ENCODE assay signal across 8 cellular contexts in genomic region chr6:33276864-33277662, GRCh38. TPM values are rescaled to one million over a fixed set of nuclear protein-coding genes. Genes with fewer than 3 reads are reported as not detected.
A peak's percentile ranks its signal among the peaks of the same experiment; 100 is the strongest.
DNase-seq lines count a peak whose midpoint lies in the region; ATAC-seq and TF ChIP-seq lines count a peak whose summit lies in the region.

A gene with protein sequence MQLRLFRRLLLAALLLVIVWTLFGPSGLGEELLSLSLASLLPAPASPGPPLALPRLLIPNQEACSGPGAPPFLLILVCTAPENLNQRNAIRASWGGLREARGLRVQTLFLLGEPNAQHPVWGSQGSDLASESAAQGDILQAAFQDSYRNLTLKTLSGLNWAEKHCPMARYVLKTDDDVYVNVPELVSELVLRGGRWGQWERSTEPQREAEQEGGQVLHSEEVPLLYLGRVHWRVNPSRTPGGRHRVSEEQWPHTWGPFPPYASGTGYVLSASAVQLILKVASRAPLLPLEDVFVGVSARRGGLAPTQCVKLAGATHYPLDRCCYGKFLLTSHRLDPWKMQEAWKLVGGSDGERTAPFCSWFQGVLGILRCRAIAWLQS (plus strand): TSS chr6:33277123. CDS start chr6:33277420, 297 bp downstream.

- DNase-seq in AG04450 (ENCODE audit: low read depth, low spot score) (no peak), NCI-H748 (lab: John Stamatoyannopoulos, UW; ENCODE audit: unreplicated experiment) (peak; percentile 94), lung microvascular endothelial cell (ENCODE audit: low read depth in 2 of 2) (peak; percentile 68 to 75)
- peak; percentile 79 for DNase-seq in activated CD4-positive, alpha-beta memory T cell treated with anti-CD3 and anti-CD28 coated beads, Interleukin-2, amount 10 ng/mL, durations not matched to agents 7 days and 5 days
- peak; percentile 58 to 63 (median 61) for DNase-seq in effector memory CD4-positive, alpha-beta T cell
- DNase-seq in stimulated activated CD8-positive, alpha-beta memory T cell treated with anti-CD3 and anti-CD28 coated beads, Interleukin-12 subunit alpha, Interleukin-12 subunit beta, amount 100 ng/mL, for 4 hours (ENCODE audit: low read depth), result peak; percentile 59

- no peaks in the 10 kb centered on the region for H3K27me3 Mint-ChIP-seq in activated CD4-positive, alpha-beta memory T cell treated with anti-CD3 and anti-CD28 coated beads, Interleukin-2, amount 10 ng/mL, durations not matched to agents 7 days and 5 days

- ATAC-seq in GM18517 (IDR thresholded peaks at IDR 0.05; ENCODE audit: unreplicated experiment), result peak; percentile 42
- peak; percentile 57 for ATAC-seq in HG03045 (IDR thresholded peaks at IDR 0.05; ENCODE audit: unreplicated experiment)

- peak within 1 kb of the TSS; percentile 92 for H3K4me3 Mint-ChIP-seq in activated CD4-positive, alpha-beta memory T cell treated with anti-CD3 and anti-CD28 coated beads, Interleukin-2, amount 10 ng/mL, durations not matched to agents 7 days and 5 days

- H3K27ac Mint-ChIP-seq in activated CD4-positive, alpha-beta memory T cell treated with anti-CD3 and anti-CD28 coated beads, Interleukin-2, amount 10 ng/mL, durations not matched to agents 7 days and 5 days, result peak within 1 kb of the TSS; percentile 98

- peak within 1 kb of the TSS; percentile 50 for H3K4me3 ChIP-seq in AG04450 (ENCODE audit: low read depth, low read length)
- H3K4me3 ChIP-seq in effector memory CD4-positive, alpha-beta T cell (ENCODE audit: insufficient read depth, low read depth, low read length, poor library complexity, severe bottlenecking), result peak within 1 kb of the TSS; percentile 81

- no peaks in the 10 kb centered on the region for H3K9me3 Mint-ChIP-seq in activated CD4-positive, alpha-beta memory T cell treated with anti-CD3 and anti-CD28 coated beads, Interleukin-2, amount 10 ng/mL, durations not matched to agents 7 days and 5 days

- no peaks in the 10 kb centered on the region for H3K9me3 ChIP-seq in AG04450 (ENCODE audit: control insufficient read depth, insufficient read depth, low read length)
- H3K9me3 ChIP-seq in effector memory CD4-positive, alpha-beta T cell (ENCODE audit: control insufficient read depth, low read length), result no peaks in the 10 kb centered on the region

- CTCF ChIA-PET in AG04450 (lab: Charles Lee), result interaction anchor here (1.2 to 2.0 kb wide), 3 partner anchors 12 to 130 kb away, joined by 4 to 8 read pairs (median 4); partner anchors contain the start of gene WDR46
- CTCF ChIA-PET in activated CD4-positive, alpha-beta memory T cell treated with anti-CD3 and anti-CD28 coated beads, Interleukin-2, amount 10 ng/mL, durations not matched to agents 7 days and 5 days (lab: Charles Lee), result interaction anchor here (0.6 to 2.7 kb wide), 19 partner anchors 13 to 247 kb away, joined by 3 to 21 read pairs (median 4); partner anchors contain the start of genes KIFC1, PFDN6, RGL2 and WDR46

- peak; percentile 45 for TF ChIP-seq CTCF in AG04450 (IDR thresholded peaks at IDR 0.05; ENCODE audit: low read depth, low read length)

- H3K27me3 ChIP-seq in AG04450 (ENCODE audit: control insufficient read depth, insufficient read depth, low read length), result no peaks in the 10 kb centered on the region
- no peaks in the 10 kb centered on the region for H3K27me3 ChIP-seq in effector memory CD4-positive, alpha-beta T cell (replicated peaks; ENCODE audit: control insufficient read depth, insufficient read depth, low read length, poor library complexity, severe bottlenecking)

- peaks cover 84% of the 10 kb centered on the region for H3K36me3 Mint-ChIP-seq in activated CD4-positive, alpha-beta memory T cell treated with anti-CD3 and anti-CD28 coated beads, Interleukin-2, amount 10 ng/mL, durations not matched to agents 7 days and 5 days (ENCODE audit: low read depth)

- H3K4me1 ChIP-seq in effector memory CD4-positive, alpha-beta T cell (ENCODE audit: control insufficient read depth, insufficient read depth, low read length, poor library complexity, severe bottlenecking), result peaks cover 57% of the 10 kb centered on the region

- peaks cover 70% of the 10 kb centered on the region for H3K4me1 Mint-ChIP-seq in activated CD4-positive, alpha-beta memory T cell treated with anti-CD3 and anti-CD28 coated beads, Interleukin-2, amount 10 ng/mL, durations not matched to agents 7 days and 5 days

- POLR2A ChIA-PET in AG04450 (lab: Yijun Ruan, JAX), result interaction anchor here (0.6 to 3.2 kb wide), 11 partner anchors 11 to 306 kb away, joined by 3 to 18 read pairs (median 7); partner anchors contain the start of genes PFDN6, RGL2, RING1 and WDR46
- POLR2A ChIA-PET in activated CD4-positive, alpha-beta memory T cell treated with anti-CD3 and anti-CD28 coated beads, Interleukin-2, amount 10 ng/mL, durations not matched to agents 7 days and 5 days (lab: Charles Lee), result interaction anchor here (0.8 to 7.2 kb wide), 15 partner anchors 10 to 434 kb away, joined by 3 to 234 read pairs (median 6); partner anchors contain the start of genes PFDN6, RGL2, RING1 and TAPBP

- peaks cover 38% of the 10 kb centered on the region for H3K36me3 ChIP-seq in effector memory CD4-positive, alpha-beta T cell (ENCODE audit: control insufficient read depth, insufficient read depth, low read length)

- peak within 1 kb of the TSS; percentile 68 for H3K27ac ChIP-seq in AG04450 (ENCODE audit: low read depth, low read length)
- H3K27ac ChIP-seq in effector memory CD4-positive, alpha-beta T cell (ENCODE audit: insufficient read depth, low read length, poor library complexity, severe bottlenecking), result peak within 1 kb of the TSS; percentile 85

RNA-seq across cellular contexts. Expression of the gene that starts here (rescaled TPM):
- 1.1 and 1.4 TPM in 2 replicates for polyA plus RNA-seq in AG04450 (2011; rRNA removed)
- polyA minus RNA-seq in AG04450 (2011; rRNA and poly(A)+ RNA removed), result 1.7 and 2.7 TPM in 2 replicates
- total RNA-seq in activated CD4-positive, alpha-beta memory T cell treated with anti-CD3 and anti-CD28 coated beads, Interleukin-2, amount 10 ng/mL, durations not matched to agents 7 days and 5 days, result 10 to 100 TPM; 25.2 to 26.5 TPM
- total RNA-seq in lung microvascular endothelial cell, result 4.1 and 6.5 TPM in 2 replicates
